Comparison of ENCODE assay signal across 19 cellular contexts in the genomic region with DNA sequence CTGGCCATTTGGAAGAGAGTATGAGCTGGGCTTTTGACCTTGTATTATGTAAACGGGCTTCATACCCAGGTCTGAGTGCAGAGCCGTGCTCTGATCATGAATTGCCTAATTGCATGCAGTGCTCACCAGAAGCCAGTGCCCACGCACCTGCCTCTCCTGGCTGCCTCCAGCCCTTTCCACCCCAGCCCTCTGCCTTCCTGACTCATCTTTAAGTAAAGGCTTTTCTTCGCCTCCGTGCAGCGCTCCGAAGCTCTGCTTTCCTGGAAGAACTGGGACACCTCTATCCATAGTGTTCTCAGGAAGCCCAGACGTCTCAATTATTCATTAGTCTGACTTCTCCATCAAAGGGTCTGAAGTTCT.
DNase-seq lines count a peak whose midpoint lies in the region; ATAC-seq and TF ChIP-seq lines count a peak whose summit lies in the region.
"Had no signal": no experiment of that assay in that cellular context is flagged by ENCODE, and none has a peak within 500 bp of the region (broad histone marks: within the 10 kb centered on the region; RNA-seq: fewer than 3 reads in every experiment).

No MANE protein-coding gene starts in this region.

- no peaks in the 10 kb centered on the region for H3K79me2 ChIP-seq in OCI-LY7 (ENCODE audit: insufficient read depth, low read depth, low read length)
- H3K79me2 ChIP-seq: hepatocyte had no signal

- H3K4me2 ChIP-seq in OCI-LY7 (ENCODE audit: low read length) = no peak overlapping the region
- H3K4me2 ChIP-seq: hepatocyte had no signal

- no TSS peak for BruUV-seq in OCI-LY7 (replicated peaks; lab: Mats Ljungman, UMichigan)

- CTCF ChIA-PET in OCI-LY7 (lab: Charles Lee; ENCODE audit: unreplicated experiment) = no interaction called here

- no peak for TF ChIP-seq CTCF in OCI-LY7 (conservative IDR thresholded peaks at IDR 0.05; ENCODE audit: low read length)
- TF ChIP-seq CTCF in BE2C (IDR thresholded peaks at IDR 0.05; ENCODE audit: low read depth, low read length) = no peak

- H2AFZ ChIP-seq in OCI-LY7 (ENCODE audit: low read length) = no peak overlapping the region
- H2AFZ ChIP-seq: hepatocyte had no signal

- ATAC-seq in GM21390 (IDR thresholded peaks at IDR 0.05; ENCODE audit: unreplicated experiment) = no peak
- ATAC-seq: activated CD8-positive, alpha-beta T cell treated with anti-CD3 and anti-CD28 coated beads for 36 hours; pancreas; stimulated activated naive CD8-positive, alpha-beta T cell treated with anti-CD3 and anti-CD28 coated beads, Interleukin-15, amount 100 ng/mL, for 72 hours had no signal

- H3K36me3 ChIP-seq in OCI-LY7 (ENCODE audit: insufficient read depth, low read length) (no peaks in the 10 kb centered on the region), BE2C (no peaks in the 10 kb centered on the region)
- H3K36me3 ChIP-seq: pancreas, transverse colon had no signal

- H3K9me2 ChIP-seq in OCI-LY7 (ENCODE audit: insufficient read depth, low read length) = no peaks in the 10 kb centered on the region

- no peaks in the 10 kb centered on the region for H3K9me3 ChIP-seq in OCI-LY7 (ENCODE audit: low read length)
- H3K9me3 ChIP-seq in BE2C = no peaks in the 10 kb centered on the region
- H3K9me3 ChIP-seq: pancreas, transverse colon had no signal

- DNase-seq in D341Med (ENCODE audit: low spot score) = peak; percentile 15
- peak; percentile 3 for DNase-seq in NCI-H226
- peak; percentile 32 for DNase-seq in activated CD8-positive, alpha-beta memory T cell treated with anti-CD3 and anti-CD28 coated beads, Interleukin-2, amount 50 U/mL, for 48 hours
- DNase-seq in occipital lobe (lab: John Stamatoyannopoulos, UW) = peak; percentile 28
- DNase-seq in OCI-LY7 (ENCODE audit: low spot score) = no peak
- no peak for DNase-seq in BE2C
- DNase-seq: activated CD8-positive, alpha-beta T cell treated with anti-CD3 and anti-CD28 coated beads for 36 hours; AML-193; cortex of kidney; foreskin fibroblast; NCI-H1417 treated with DMSO at 0.1 percent for 48 hours; NCI-H2171 treated with DMSO at 0.1 percent for 48 hours; pancreas; SIG-M5; stimulated activated CD4-positive, alpha-beta T cell treated with anti-CD3 and anti-CD28 coated beads, Interleukin-2, amount 100 ng/mL, for 48 hours had no signal

- no peaks in the 10 kb centered on the region for H4K20me1 ChIP-seq in OCI-LY7 (ENCODE audit: insufficient read depth, low read length)

- H3K4me1 ChIP-seq in OCI-LY7 (ENCODE audit: insufficient read depth, low read length, poor library complexity, severe bottlenecking) (no peaks in the 10 kb centered on the region), BE2C (peaks cover 2% of the 10 kb centered on the region; the same call in 1 of the 2 replicates)
- H3K4me1 ChIP-seq: pancreas, transverse colon had no signal

- intact Hi-C loops in OCI-LY7 (cut with micrococcal nuclease; ENCODE audit: unreplicated experiment) = no loop called here

- no peak overlapping the region for H3K4me3 ChIP-seq in OCI-LY7 (ENCODE audit: low read depth, low read length, poor library complexity, severe bottlenecking)
- no peak overlapping the region for H3K4me3 ChIP-seq in BE2C (ENCODE audit: low read depth, low read length)
- H3K4me3 ChIP-seq: hepatocyte, pancreas, transverse colon had no signal

- H3K27ac ChIP-seq in OCI-LY7 (ENCODE audit: low read depth, low read length, poor library complexity, severe bottlenecking) = no peak overlapping the region
- H3K27ac ChIP-seq: hepatocyte, pancreas, transverse colon had no signal

- POLR2A ChIA-PET in OCI-LY7 (lab: Charles Lee) = no interaction called here

- no peaks in the 10 kb centered on the region for H3K27me3 ChIP-seq in BE2C
- H3K27me3 ChIP-seq: pancreas, transverse colon had no signal

Comparison
In these comparisons a context has a peak if more than half of its experiments do, and no peak if none do; other contexts are left out.
1. DNase-seq: peak in D341Med (single experiment), NCI-H226 (single experiment), activated CD8-positive, alpha-beta memory T cell treated with anti-CD3 and anti-CD28 coated beads, Interleukin-2, amount 50 U/mL, for 48 hours (single experiment) and occipital lobe (single experiment); none in OCI-LY7 (single experiment) and BE2C (single experiment).